3 cellular contexts compared by ENCODE assay signal in genomic region chr3:129369711-129370110, GRCh38.
A peak's percentile ranks its signal among the peaks of the same experiment; 100 is the strongest.
TF ChIP-seq lines count a peak whose summit lies in the region.

No MANE protein-coding gene starts in this region.

TF ChIP-seq in HEK293, 187 proteins besides CTCF, POLR2A, EP300 and RAD21 (continues in another document):
- TF ChIP-seq EGR2 (tag by site-specific recombination; IDR thresholded peaks at IDR 0.05; ENCODE audit: low read depth) (peak; percentile 66; the same call in 1 of the 2 replicates), REPIN1 (tag by site-specific recombination; IDR thresholded peaks at IDR 0.05; ENCODE audit: low read depth) (no peak), ZNF596 (tag by site-specific recombination; IDR thresholded peaks at IDR 0.05) (no peak), ZSCAN16 (tag by site-specific recombination; IDR thresholded peaks at IDR 0.05) (no peak), KLF9 (tag by site-specific recombination; IDR thresholded peaks at IDR 0.05; ENCODE audit: low read depth) (peak; percentile 32; the same call in 1 of the 2 replicates), ZNF514 (tag by site-specific recombination; IDR thresholded peaks at IDR 0.05) (0 out of 2 replicates have a peak, but pooled peaks have one; percentile 4), ZNF639 (tag by site-specific recombination; IDR thresholded peaks at IDR 0.05) (no peak), ZFHX2 (tag by site-specific recombination; conservative IDR thresholded peaks at IDR 0.05) (peak; percentile 60), ZNF175 (tag by site-specific recombination; IDR thresholded peaks at IDR 0.05) (0 out of 2 replicates have a peak, but pooled peaks have one; percentile 85), ZNF530 (tag by site-specific recombination; IDR thresholded peaks at IDR 0.05; ENCODE audit: low read depth) (no peak), ZNF785 (tag by site-specific recombination; IDR thresholded peaks at IDR 0.05) (peak; percentile 28; the same call in 1 of the 2 replicates), ZNF148 (tag by site-specific recombination; IDR thresholded peaks at IDR 0.05; ENCODE audit: borderline replicate concordance) (0 out of 2 replicates have a peak, but pooled peaks have one; percentile 20), ZNF114 (tag by site-specific recombination; IDR thresholded peaks at IDR 0.05) (0 out of 2 replicates have a peak, but pooled peaks have one; percentile 42), KLF7 (tag by site-specific recombination; IDR thresholded peaks at IDR 0.05; ENCODE audit: borderline replicate concordance) (no peak), ZBTB17 (tag by site-specific recombination; IDR thresholded peaks at IDR 0.05) (no peak), ZNF24 (tag by site-specific recombination; IDR thresholded peaks at IDR 0.05) (no peak), ZNF677 (tag by site-specific recombination; IDR thresholded peaks at IDR 0.05) (no peak), ZBTB20 (tag by site-specific recombination; IDR thresholded peaks at IDR 0.05) (no peak), ZNF521 (tag by site-specific recombination; IDR thresholded peaks at IDR 0.05) (no peak), SP3 (tag by site-specific recombination; IDR thresholded peaks at IDR 0.05) (no peak), ZNF23 (tag by site-specific recombination; IDR thresholded peaks at IDR 0.05; ENCODE audit: borderline replicate concordance) (0 out of 2 replicates have a peak, but pooled peaks have one; percentile 34)

TF ChIP-seq in WTC11, 78 proteins besides CTCF, POLR2A, EP300 and RAD21:
- TF ChIP-seq JUN (CRISPR knock-in tag; IDR thresholded peaks at IDR 0.05), result no peak
- TF ChIP-seq NFE2L1 (CRISPR knock-in tag; IDR thresholded peaks at IDR 0.05), result 0 out of 2 replicates have a peak, but pooled peaks have one; percentile 44
TF ChIP-seq in WTC11: peak in this region for 1.

TF ChIP-seq in HepG2, 621 proteins besides CTCF, POLR2A, EP300 and RAD21:
- TF ChIP-seq HOXA3 (CRISPR knock-in tag; IDR thresholded peaks at IDR 0.05) (no peak), CREB1 (IDR thresholded peaks at IDR 0.05) (peak; percentile 57; the same call in 1 of the 2 replicates), CREB1 (CRISPR knock-in tag; IDR thresholded peaks at IDR 0.05) (no peak), RAD51 (IDR thresholded peaks at IDR 0.05; ENCODE audit: borderline replicate concordance) (0 out of 2 replicates have a peak, but pooled peaks have one; percentile 21), IKZF1 (IDR thresholded peaks at IDR 0.05) (0 out of 2 replicates have a peak, but pooled peaks have one; percentile 17), GMEB1 (CRISPR knock-in tag; IDR thresholded peaks at IDR 0.05; ENCODE audit: borderline replicate concordance) (no peak), ZNF207 (IDR thresholded peaks at IDR 0.05; ENCODE audit: borderline replicate concordance) (peak; percentile 65; the same call in 1 of the 2 replicates), FLYWCH1 (CRISPR knock-in tag; IDR thresholded peaks at IDR 0.05) (no peak)
- TF ChIP-seq, protein P1, sequence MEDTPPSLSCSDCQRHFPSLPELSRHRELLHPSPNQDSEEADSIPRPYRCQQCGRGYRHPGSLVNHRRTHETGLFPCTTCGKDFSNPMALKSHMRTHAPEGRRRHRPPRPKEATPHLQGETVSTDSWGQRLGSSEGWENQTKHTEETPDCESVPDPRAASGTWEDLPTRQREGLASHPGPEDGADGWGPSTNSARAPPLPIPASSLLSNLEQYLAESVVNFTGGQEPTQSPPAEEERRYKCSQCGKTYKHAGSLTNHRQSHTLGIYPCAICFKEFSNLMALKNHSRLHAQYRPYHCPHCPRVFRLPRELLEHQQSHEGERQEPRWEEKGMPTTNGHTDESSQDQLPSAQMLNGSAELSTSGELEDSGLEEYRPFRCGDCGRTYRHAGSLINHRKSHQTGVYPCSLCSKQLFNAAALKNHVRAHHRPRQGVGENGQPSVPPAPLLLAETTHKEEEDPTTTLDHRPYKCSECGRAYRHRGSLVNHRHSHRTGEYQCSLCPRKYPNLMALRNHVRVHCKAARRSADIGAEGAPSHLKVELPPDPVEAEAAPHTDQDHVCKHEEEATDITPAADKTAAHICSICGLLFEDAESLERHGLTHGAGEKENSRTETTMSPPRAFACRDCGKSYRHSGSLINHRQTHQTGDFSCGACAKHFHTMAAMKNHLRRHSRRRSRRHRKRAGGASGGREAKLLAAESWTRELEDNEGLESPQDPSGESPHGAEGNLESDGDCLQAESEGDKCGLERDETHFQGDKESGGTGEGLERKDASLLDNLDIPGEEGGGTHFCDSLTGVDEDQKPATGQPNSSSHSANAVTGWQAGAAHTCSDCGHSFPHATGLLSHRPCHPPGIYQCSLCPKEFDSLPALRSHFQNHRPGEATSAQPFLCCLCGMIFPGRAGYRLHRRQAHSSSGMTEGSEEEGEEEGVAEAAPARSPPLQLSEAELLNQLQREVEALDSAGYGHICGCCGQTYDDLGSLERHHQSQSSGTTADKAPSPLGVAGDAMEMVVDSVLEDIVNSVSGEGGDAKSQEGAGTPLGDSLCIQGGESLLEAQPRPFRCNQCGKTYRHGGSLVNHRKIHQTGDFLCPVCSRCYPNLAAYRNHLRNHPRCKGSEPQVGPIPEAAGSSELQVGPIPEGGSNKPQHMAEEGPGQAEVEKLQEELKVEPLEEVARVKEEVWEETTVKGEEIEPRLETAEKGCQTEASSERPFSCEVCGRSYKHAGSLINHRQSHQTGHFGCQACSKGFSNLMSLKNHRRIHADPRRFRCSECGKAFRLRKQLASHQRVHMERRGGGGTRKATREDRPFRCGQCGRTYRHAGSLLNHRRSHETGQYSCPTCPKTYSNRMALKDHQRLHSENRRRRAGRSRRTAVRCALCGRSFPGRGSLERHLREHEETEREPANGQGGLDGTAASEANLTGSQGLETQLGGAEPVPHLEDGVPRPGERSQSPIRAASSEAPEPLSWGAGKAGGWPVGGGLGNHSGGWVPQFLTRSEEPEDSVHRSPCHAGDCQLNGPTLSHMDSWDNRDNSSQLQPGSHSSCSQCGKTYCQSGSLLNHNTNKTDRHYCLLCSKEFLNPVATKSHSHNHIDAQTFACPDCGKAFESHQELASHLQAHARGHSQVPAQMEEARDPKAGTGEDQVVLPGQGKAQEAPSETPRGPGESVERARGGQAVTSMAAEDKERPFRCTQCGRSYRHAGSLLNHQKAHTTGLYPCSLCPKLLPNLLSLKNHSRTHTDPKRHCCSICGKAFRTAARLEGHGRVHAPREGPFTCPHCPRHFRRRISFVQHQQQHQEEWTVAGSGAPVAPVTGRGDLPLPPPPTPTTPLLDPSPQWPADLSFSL (CRISPR knock-in tag; IDR thresholded peaks at IDR 0.05), result peak; percentile 54
TF ChIP-seq in HepG2: peak in this region for 5.
